In genomic region chr6:45697605-45698004, GRCh38 we compare ENCODE assay signal across 10 cellular contexts.
A peak's percentile ranks its signal among the peaks of the same experiment; 100 is the strongest.
DNase-seq lines count a peak whose midpoint lies in the region; ATAC-seq, FAIRE-seq and TF ChIP-seq lines count a peak whose summit lies in the region.
"Had no signal": no experiment of that assay in that cellular context is flagged by ENCODE, and none has a peak within 500 bp of the region (broad histone marks: within the 10 kb centered on the region; RNA-seq: fewer than 3 reads in every experiment).

No MANE protein-coding gene starts in this region.

- peak; percentile 83 for ATAC-seq in HG02938 (IDR thresholded peaks at IDR 0.05; ENCODE audit: unreplicated experiment)
- ATAC-seq in HG03159 (IDR thresholded peaks at IDR 0.05; ENCODE audit: unreplicated experiment), result no peak

- H4K91ac ChIP-seq in mesenchymal stem cell (ENCODE audit: low read length) (no peak overlapping the region), H9 (ENCODE audit: insufficient read length, low read depth, low read length) (no peak overlapping the region)

- H3K14ac ChIP-seq in mesenchymal stem cell (ENCODE audit: low read length in 2 of 2) (no peak overlapping the region), H9 (ENCODE audit: insufficient read depth, low read length) (no peak overlapping the region)

- DNase-seq in GM18507 (ENCODE audit: extremely low spot score, insufficient read length, low read depth) (no peak), SJSA1 (ENCODE audit: low read depth in 1 of 2, low spot score in 2 of 2) (peak; percentile 92 to 94), mesenchymal stem cell (peak; percentile 96), NCI-H526 treated with DMSO at 0.1 percent for 48 hours (lab: John Stamatoyannopoulos, UW) (no peak), H9 (no peak)
- no peak for DNase-seq in activated CD4-positive, alpha-beta T cell treated with anti-CD3 and anti-CD28 coated beads, Interleukin-2, amount 50 U/mL, for 4 hours
- DNase-seq: activated naive CD4-positive, alpha-beta T cell treated with anti-CD3 and anti-CD28 coated beads, Interleukin-2, amount 10 ng/mL, durations not matched to agents 7 days and 5 days; stimulated activated naive B cell treated with anti-CD40 and anti-IgM and Interleukin-4, amounts not matched to agents 10 μg/mL and 1 μg/mL and 100 μg/mL, for 72 hours had no signal

- no peak overlapping the region for H3K4ac ChIP-seq in mesenchymal stem cell (ENCODE audit: low read depth in 1 of 2, low read length in 2 of 2)
- no peak overlapping the region for H3K4ac ChIP-seq in H9 (ENCODE audit: low read depth, low read length)

- H3K36me3 ChIP-seq in SJSA1, result no peaks in the 10 kb centered on the region
- H3K36me3 ChIP-seq in mesenchymal stem cell (ENCODE audit: control insufficient read depth in 1 of 2, insufficient read depth in 2 of 2, low read depth in 1 of 2, low read length in 2 of 2), result no peaks in the 10 kb centered on the region

- H3K23ac ChIP-seq in mesenchymal stem cell (ENCODE audit: low read length in 2 of 2) (no peak overlapping the region), H9 (ENCODE audit: insufficient read length, low read depth, low read length) (no peak overlapping the region)

- H3K9me3 ChIP-seq in SJSA1 (replicated peaks), result no peaks in the 10 kb centered on the region
- no peaks in the 10 kb centered on the region for H3K9me3 ChIP-seq in mesenchymal stem cell (ENCODE audit: control insufficient read depth, low read length)
- H3K9me3 ChIP-seq in H9 (ENCODE audit: control insufficient read depth, low read depth, low read length), result no peaks in the 10 kb centered on the region

- H4K5ac ChIP-seq in H9 (ENCODE audit: insufficient read length, low read depth, low read length), result no peak overlapping the region

- H3K27me3 ChIP-seq in SJSA1 (replicated peaks), result no peaks in the 10 kb centered on the region
- H3K27me3 ChIP-seq in mesenchymal stem cell (ENCODE audit: control insufficient read depth in 1 of 2, insufficient read depth in 1 of 2, low read length in 2 of 2), result no peaks in the 10 kb centered on the region
- no peaks in the 10 kb centered on the region for H3K27me3 ChIP-seq in H9 (ENCODE audit: insufficient read depth, low read length)

- H3K36me3 Mint-ChIP-seq in H9 (ENCODE audit: insufficient read depth in 1 of 3, low read depth in 3 of 3), result no peaks in the 10 kb centered on the region
- H3K36me3 Mint-ChIP-seq: activated naive CD4-positive, alpha-beta T cell treated with anti-CD3 and anti-CD28 coated beads, Interleukin-2, amount 10 ng/mL, durations not matched to agents 7 days and 5 days had no signal

- H3K9ac ChIP-seq in mesenchymal stem cell (ENCODE audit: low read length), result peak overlapping the region; percentile 23
- no peak overlapping the region for H3K9ac ChIP-seq in H9 (ENCODE audit: extremely low read depth, insufficient read length, low read length)

- no peak overlapping the region for H3T11ph ChIP-seq in H9 (ENCODE audit: low read length)

- H3K4me1 Mint-ChIP-seq in H9, result no peaks in the 10 kb centered on the region

- no peaks in the 10 kb centered on the region for H3K79me1 ChIP-seq in mesenchymal stem cell (replicated peaks; ENCODE audit: low read length, poor library complexity, severe bottlenecking)
- H3K79me1 ChIP-seq in H9 (ENCODE audit: insufficient read depth, low read depth, low read length, poor library complexity, severe bottlenecking), result no peaks in the 10 kb centered on the region

- peak; percentile 68 for FAIRE-seq in GM18507 (lab: Jason Lieb, UNC)

- H2BK120ac ChIP-seq in mesenchymal stem cell (ENCODE audit: low read depth, low read length) (no peak overlapping the region), H9 (ENCODE audit: low read depth, low read length, poor library complexity, severe bottlenecking) (no peak overlapping the region)

- H3K56ac ChIP-seq in H9 (ENCODE audit: insufficient read length, low read depth, low read length), result no peak overlapping the region

- H4K20me1 ChIP-seq in H9 (ENCODE audit: control insufficient read depth, insufficient read depth, insufficient read length), result no peaks in the 10 kb centered on the region

- H2AK5ac ChIP-seq in mesenchymal stem cell (ENCODE audit: low read length, severe bottlenecking) (peak overlapping the region; percentile 33), H9 (ENCODE audit: insufficient read length, low read length) (no peak overlapping the region)

- H3K27ac Mint-ChIP-seq in H9, result no peak overlapping the region
- H3K27ac Mint-ChIP-seq: activated naive CD4-positive, alpha-beta T cell treated with anti-CD3 and anti-CD28 coated beads, Interleukin-2, amount 10 ng/mL, durations not matched to agents 7 days and 5 days had no signal

- H3K79me2 ChIP-seq in H9 (ENCODE audit: insufficient read depth, low read length), result no peaks in the 10 kb centered on the region

- H2BK20ac ChIP-seq in H9 (ENCODE audit: low read depth, low read length, poor library complexity, severe bottlenecking), result no peak overlapping the region

- H2AFZ ChIP-seq in mesenchymal stem cell (ENCODE audit: low read depth, low read length) (no peak overlapping the region), H9 (ENCODE audit: low read length) (no peak overlapping the region)

- no peak overlapping the region for H3K4me3 ChIP-seq in SJSA1
- no peak overlapping the region for H3K4me3 ChIP-seq in mesenchymal stem cell (ENCODE audit: insufficient read depth in 1 of 2, low read depth in 1 of 2, low read length in 2 of 2)

- no peak for TF ChIP-seq CTCF in H9 (conservative IDR thresholded peaks at IDR 0.05)

- no peaks in the 10 kb centered on the region for H3K9me3 Mint-ChIP-seq in H9
- H3K9me3 Mint-ChIP-seq: activated naive CD4-positive, alpha-beta T cell treated with anti-CD3 and anti-CD28 coated beads, Interleukin-2, amount 10 ng/mL, durations not matched to agents 7 days and 5 days; stimulated activated naive B cell treated with anti-CD40 and anti-IgM and Interleukin-4, amounts not matched to agents 10 μg/mL and 1 μg/mL and 100 μg/mL, for 72 hours had no signal

- peaks cover 3% of the 10 kb centered on the region for H3K23me2 ChIP-seq in H9 (ENCODE audit: insufficient read length, low read depth, low read length, poor library complexity, severe bottlenecking)

- 4% methylated on average over 5 of the region's 6 CpGs for WGBS in mesenchymal stem cell
- WGBS in H9 (ENCODE audit: extremely low coverage, insufficient read length, low lambda C conversion rate), result no CpG with 5 or more reads among the region's 6 CpGs

- peak overlapping the region in 1 of 2 experiments; percentile 39 for H2BK12ac ChIP-seq in mesenchymal stem cell (ENCODE audit: low read length in 2 of 2)
- H2BK12ac ChIP-seq in H9 (ENCODE audit: insufficient read length, low read depth, low read length), result no peak overlapping the region

- H3K4me2 ChIP-seq in mesenchymal stem cell (ENCODE audit: low read length, poor library complexity, severe bottlenecking) (peak overlapping the region; percentile 25), H9 (ENCODE audit: insufficient read depth, insufficient read length, low read length) (no peak overlapping the region)

- peak overlapping the region; percentile 73 for H2BK5ac ChIP-seq in mesenchymal stem cell (ENCODE audit: low read depth, low read length, poor library complexity, severe bottlenecking)
- no peak overlapping the region for H2BK5ac ChIP-seq in H9 (ENCODE audit: insufficient read length, low read length)

- peak overlapping the region in 1 of 2 experiments; percentile 50 for H3K18ac ChIP-seq in mesenchymal stem cell (ENCODE audit: low read depth in 1 of 2, low read length in 2 of 2)
- no peak overlapping the region for H3K18ac ChIP-seq in H9 (ENCODE audit: insufficient read length, low read depth, low read length)

- no peaks in the 10 kb centered on the region for H3K27me3 Mint-ChIP-seq in H9 (ENCODE audit: low read depth)
- H3K27me3 Mint-ChIP-seq: activated naive CD4-positive, alpha-beta T cell treated with anti-CD3 and anti-CD28 coated beads, Interleukin-2, amount 10 ng/mL, durations not matched to agents 7 days and 5 days had no signal

- H3K4me1 ChIP-seq in SJSA1 (replicated peaks) (peaks cover 62% of the 10 kb centered on the region), mesenchymal stem cell (ENCODE audit: control insufficient read depth, insufficient read depth, low read depth, low read length) (peaks cover 9% of the 10 kb centered on the region), H9 (ENCODE audit: insufficient read depth, low read length) (no peaks in the 10 kb centered on the region)

- H4K8ac ChIP-seq in mesenchymal stem cell (ENCODE audit: low read length) (peak overlapping the region; percentile 75), H9 (replicated peaks; ENCODE audit: insufficient read length, low read depth, low read length) (no peak overlapping the region)

- H3K4me3 Mint-ChIP-seq in H9, result no peak overlapping the region
- H3K4me3 Mint-ChIP-seq: activated naive CD4-positive, alpha-beta T cell treated with anti-CD3 and anti-CD28 coated beads, Interleukin-2, amount 10 ng/mL, durations not matched to agents 7 days and 5 days; stimulated activated naive B cell treated with anti-CD40 and anti-IgM and Interleukin-4, amounts not matched to agents 10 μg/mL and 1 μg/mL and 100 μg/mL, for 72 hours had no signal

- H2BK15ac ChIP-seq in mesenchymal stem cell (ENCODE audit: low read depth, poor library complexity, severe bottlenecking), result no peak overlapping the region
- no peak overlapping the region for H2BK15ac ChIP-seq in H9 (ENCODE audit: low read depth, low read length)

- H3K27ac ChIP-seq in SJSA1, result peak overlapping the region; percentile 90
- H3K27ac ChIP-seq in mesenchymal stem cell (ENCODE audit: low read length, poor library complexity, severe bottlenecking), result peak overlapping the region; percentile 72
- no peak overlapping the region for H3K27ac ChIP-seq in H9 (ENCODE audit: insufficient read length, low read depth, low read length)

Comparison
In these comparisons a context has a peak if more than half of its experiments do, and no peak if none do; other contexts are left out.
1. DNase-seq: peak in SJSA1 (2 of 2) and mesenchymal stem cell (single experiment); none in GM18507 (single experiment), NCI-H526 treated with DMSO at 0.1 percent for 48 hours (single experiment), H9 (single experiment) and activated CD4-positive, alpha-beta T cell treated with anti-CD3 and anti-CD28 coated beads, Interleukin-2, amount 50 U/mL, for 4 hours (0 of 2).